In the genomic region with DNA sequence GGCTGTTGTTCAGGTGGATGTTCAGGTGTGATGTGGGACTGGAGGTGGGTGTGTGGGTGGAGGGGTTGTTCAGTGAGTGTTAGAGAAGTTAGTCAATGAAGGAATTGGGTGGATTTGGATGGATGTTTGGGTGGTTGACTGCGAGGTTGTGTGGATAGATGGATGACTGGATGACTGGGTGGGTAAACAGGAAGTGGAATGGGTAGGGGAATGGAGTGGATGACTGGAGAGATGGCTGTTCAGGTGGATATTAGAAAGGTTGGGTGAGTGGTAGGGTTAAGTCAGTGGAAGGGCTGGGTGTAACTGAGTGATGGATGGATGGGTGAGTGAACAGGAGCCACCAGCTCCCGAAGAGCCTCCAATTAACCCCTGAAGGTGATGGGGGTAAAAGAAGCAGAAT, we compare ENCODE assay signal across 18 cellular contexts. TPM values are rescaled to one million over a fixed set of nuclear protein-coding genes. Genes with fewer than 3 reads are reported as not detected.
DNase-seq lines count a peak whose midpoint lies in the region; ATAC-seq and TF ChIP-seq lines count a peak whose summit lies in the region.
"Had no signal": no experiment of that assay in that cellular context is flagged by ENCODE, and none has a peak within 500 bp of the region (broad histone marks: within the 10 kb centered on the region; RNA-seq: fewer than 3 reads in every experiment).

No MANE protein-coding gene starts in this region.

- H3K36me3 ChIP-seq in left ventricle myocardium inferior (peaks cover 11% of the 10 kb centered on the region), esophagus muscularis mucosa (peaks cover 14 to 24% (median 16%) of the 10 kb centered on the region in 4 donors), psoas muscle (ENCODE audit: insufficient read depth in 1 of 2, low read depth in 1 of 2) (peaks cover 0 to 30% of the 10 kb centered on the region in 2 donors), tibial artery (peaks cover 14 to 20% (median 20%) of the 10 kb centered on the region in 3 donors), endodermal cell (ENCODE audit: control insufficient read depth, insufficient read depth, low read length) (no peaks in the 10 kb centered on the region)
- H3K36me3 ChIP-seq: HAP-1 had no signal

- H3K4me3 ChIP-seq in left ventricle myocardium inferior, result no peak overlapping the region
- no peak overlapping the region for H3K4me3 ChIP-seq in esophagus muscularis mucosa
- no peak overlapping the region for H3K4me3 ChIP-seq in psoas muscle
- H3K4me3 ChIP-seq in tibial artery, result no peak overlapping the region
- H3K4me3 ChIP-seq in endodermal cell (ENCODE audit: low read length), result no peak overlapping the region
- H3K4me3 ChIP-seq: BLaER1, HAP-1 had no signal

- H3K27me3 ChIP-seq in left ventricle myocardium inferior (ENCODE audit: low read depth) (no peaks in the 10 kb centered on the region), esophagus muscularis mucosa (no peaks in the 10 kb centered on the region), psoas muscle (ENCODE audit: insufficient read depth in 3 of 3, low read length in 2 of 3) (peaks cover 0 to 5% (median 0%) of the 10 kb centered on the region in 3 donors), tibial artery (no peaks in the 10 kb centered on the region), endodermal cell (ENCODE audit: control insufficient read depth, insufficient read depth, low read length, poor library complexity, severe bottlenecking) (no peaks in the 10 kb centered on the region)
- H3K27me3 ChIP-seq: BLaER1 had no signal

- H3K9me3 Mint-ChIP-seq in natural killer cell, result no peaks in the 10 kb centered on the region
- H3K9me3 Mint-ChIP-seq in endodermal cell, result no peaks in the 10 kb centered on the region
- H3K9me3 Mint-ChIP-seq: CD8-positive, alpha-beta memory T cell; HFFc6 had no signal

- TF ChIP-seq EP300 in esophagus muscularis mucosa (IDR thresholded peaks at IDR 0.05), result no peak

- no peak for TF ChIP-seq POLR2A in esophagus muscularis mucosa (IDR thresholded peaks at IDR 0.05; ENCODE audit: low read depth)

- intact Hi-C loops in left ventricle myocardium inferior (cut with micrococcal nuclease), result no loop called here
- intact Hi-C loops in left cardiac atrium (cut with DNase I), result no loop called here
- intact Hi-C loops in esophagus muscularis mucosa (cut with DNase I), result no loop called here
- intact Hi-C loops in psoas muscle (cut with DNase I), result no loop called here
- intact Hi-C loops in tibial artery (cut with DNase I; ENCODE audit: low total_unique reads), result no loop called here
- intact Hi-C loops in natural killer cell (cut with micrococcal nuclease), result no loop called here

- 60% methylated on average over 2 of the region's 2 CpGs for whole genome bisulfite sequencing in esophagus muscularis mucosa
- WGBS in psoas muscle, 3 donors, result 69 to 82% (median 77%) methylated on average over 2 of the region's 2 CpGs
- 86 to 97% methylated on average over 1 to 2 of the region's 2 CpGs for WGBS in endodermal cell (ENCODE audit: insufficient coverage in 1 of 2, insufficient read length in 1 of 2), 2 experiments

- H3K4me1 ChIP-seq in left ventricle myocardium inferior, result peaks cover 76% of the 10 kb centered on the region
- H3K4me1 ChIP-seq in esophagus muscularis mucosa, result peaks cover 17 to 71% (median 53%) of the 10 kb centered on the region in 4 donors
- H3K4me1 ChIP-seq in psoas muscle, result peaks cover 30% of the 10 kb centered on the region
- peaks cover 0 to 77% (median 29%) of the 10 kb centered on the region in 4 donors for H3K4me1 ChIP-seq in tibial artery
- no peaks in the 10 kb centered on the region for H3K4me1 ChIP-seq in endodermal cell (ENCODE audit: control insufficient read depth, insufficient read depth, low read length)
- H3K4me1 ChIP-seq: Caco-2, HAP-1 had no signal

- no peak for ATAC-seq in left cardiac atrium
- ATAC-seq in psoas muscle, result no peak
- ATAC-seq in natural killer cell, result no peak

- no peak overlapping the region for H3K4me3 Mint-ChIP-seq in natural killer cell
- no peak overlapping the region for H3K4me3 Mint-ChIP-seq in endodermal cell
- H3K4me3 Mint-ChIP-seq: CD8-positive, alpha-beta memory T cell; HFFc6 had no signal

- TF ChIP-seq CTCF in left ventricle myocardium inferior (IDR thresholded peaks at IDR 0.05; ENCODE audit: borderline replicate concordance), result no peak
- TF ChIP-seq CTCF in esophagus muscularis mucosa (IDR thresholded peaks at IDR 0.05), result no peak
- TF ChIP-seq CTCF in psoas muscle (IDR thresholded peaks at IDR 0.05), result no peak
- no peak for TF ChIP-seq CTCF in tibial artery (IDR thresholded peaks at IDR 0.05)
- no peak for TF ChIP-seq CTCF in natural killer cell (IDR thresholded peaks at IDR 0.05)
- TF ChIP-seq CTCF in endodermal cell (conservative IDR thresholded peaks at IDR 0.05), result no peak

- no peak overlapping the region for H3K9ac ChIP-seq in endodermal cell (ENCODE audit: extremely low read depth, low read length, poor library complexity, severe bottlenecking)
- H3K9ac ChIP-seq: BLaER1 had no signal

- H3K27ac Mint-ChIP-seq in natural killer cell (no peak overlapping the region), endodermal cell (no peak overlapping the region)
- H3K27ac Mint-ChIP-seq: CD8-positive, alpha-beta memory T cell; HFFc6 had no signal

- H3K9me3 ChIP-seq in left ventricle myocardium inferior (replicated peaks) (no peaks in the 10 kb centered on the region), esophagus muscularis mucosa (no peaks in the 10 kb centered on the region), psoas muscle (no peaks in the 10 kb centered on the region), tibial artery (no peaks in the 10 kb centered on the region), endodermal cell (ENCODE audit: control insufficient read depth, low read length) (no peaks in the 10 kb centered on the region)
- H3K9me3 ChIP-seq: Caco-2, HAP-1 had no signal

- no peaks in the 10 kb centered on the region for H3K4me1 Mint-ChIP-seq in natural killer cell
- no peaks in the 10 kb centered on the region for H3K4me1 Mint-ChIP-seq in endodermal cell
- H3K4me1 Mint-ChIP-seq: CD8-positive, alpha-beta memory T cell had no signal

- H3K36me3 Mint-ChIP-seq in natural killer cell (no peaks in the 10 kb centered on the region), endodermal cell (ENCODE audit: low read depth) (no peaks in the 10 kb centered on the region)
- H3K36me3 Mint-ChIP-seq: CD8-positive, alpha-beta memory T cell had no signal

- DNase-seq in left ventricle myocardium inferior (no peak), left cardiac atrium (no peak), esophagus muscularis mucosa (ENCODE audit: extremely low spot score) (no peak), psoas muscle (no peak), tibial artery (no peak), NCI-H1417 treated with DMSO at 0.1 percent for 48 hours (lab: John Stamatoyannopoulos, UW) (no peak), natural killer cell (no peak), endodermal cell (no peak)
- DNase-seq: 8988T; AML-193; Caco-2; CD8-positive, alpha-beta memory T cell; DMS79; GOT3; HFFc6 had no signal

- H3K27ac ChIP-seq in left ventricle myocardium inferior (replicated peaks) (peak overlapping the region; percentile 23), esophagus muscularis mucosa (replicated peaks in 1 of 4) (peak overlapping the region; percentile 85 to 95 (median 92)), psoas muscle (peak overlapping the region; percentile 91), tibial artery (peak overlapping the region; percentile 90 to 92), endodermal cell (ENCODE audit: low read depth, low read length) (no peak overlapping the region)
- H3K27ac ChIP-seq: BLaER1, HL-60 had no signal

- H3K27me3 Mint-ChIP-seq in natural killer cell (ENCODE audit: low read depth in 2 of 2) (peaks cover 36% of the 10 kb centered on the region in 2 donors), endodermal cell (ENCODE audit: insufficient read depth) (peaks cover 2% of the 10 kb centered on the region)

RNA-seq across cellular contexts. Expression of a gene that starts 27.9 kb away (rescaled TPM):
- total RNA-seq in left ventricle myocardium inferior (151 TPM), left cardiac atrium (10 to 100 TPM; 78.3 to 93.5 TPM), esophagus muscularis mucosa (100 to 1,000 TPM; 187 to 441 (median 295) TPM), psoas muscle (100 to 1,000 TPM in 1 of 4 donors, 10 to 100 TPM in 3; 48.0 to 145 (median 81.8) TPM), natural killer cell (not detected), endodermal cell (1 to 10 TPM in 1 of 2 donors, under 1 TPM in 1; 0.86 to 1.0 TPM)
- 10 to 100 TPM; 13.5 to 25.1 (median 19.9) TPM for polyA plus RNA-seq in psoas muscle
- 2.0 TPM for polyA plus RNA-seq in endodermal cell (2013, experiment 1 of 2)
- polyA plus RNA-seq in endodermal cell (2013, experiment 2 of 2), result 2.2 TPM
- total RNA-seq: CD8-positive, alpha-beta memory T cell had no signal
- polyA plus RNA-seq: CD8-positive, alpha-beta memory T cell had no signal

RNA-seq across cellular contexts. Expression of a gene that starts 51.4 kb away (rescaled TPM):
- total RNA-seq in left ventricle myocardium inferior, result 34.0 TPM
- 10 to 100 TPM; 19.9 to 28.5 TPM for total RNA-seq in left cardiac atrium
- 10 to 100 TPM; 45.2 to 94.4 (median 71.0) TPM for total RNA-seq in esophagus muscularis mucosa
- total RNA-seq in psoas muscle, result 10 to 100 TPM; 46.0 to 97.6 (median 61.7) TPM
- 10 to 100 TPM; 47.4 to 75.7 (median 71.4) TPM for polyA plus RNA-seq in psoas muscle
- 10 to 100 TPM; 72.3 to 93.9 (median 78.3) TPM for total RNA-seq in natural killer cell
- total RNA-seq in endodermal cell, result 10 to 100 TPM; 34.2 to 38.7 TPM
- 41.1 TPM for polyA plus RNA-seq in endodermal cell (2013, experiment 1 of 2)
- polyA plus RNA-seq in endodermal cell (2013, experiment 2 of 2), result 40.1 TPM

Comparison
In these comparisons a context has a peak if more than half of its experiments do, and no peak if none do; other contexts are left out.
1. RNA of a gene that starts 27.9 kb away (total RNA-seq): 187 to 441 TPM in esophagus muscularis mucosa, 151 TPM in left ventricle myocardium inferior (single experiment), 78.3 to 93.5 TPM in left cardiac atrium and 48.0 to 145 TPM in psoas muscle; 0.86 to 1.0 TPM in endodermal cell and not detected in natural killer cell; every median in the first group is over 10 times any median in the second.